ENCODE assay signal across 22 cellular contexts in genomic region chr6:1110164-1110563, GRCh38.
A peak's percentile ranks its signal among the peaks of the same experiment; 100 is the strongest.
DNase-seq lines count a peak whose midpoint lies in the region; ATAC-seq and TF ChIP-seq lines count a peak whose summit lies in the region.
"Had no signal": no experiment of that assay in that cellular context is flagged by ENCODE, and none has a peak within 500 bp of the region (broad histone marks: within the 10 kb centered on the region; RNA-seq: fewer than 3 reads in every experiment).

No MANE protein-coding gene starts in this region.

- TF ChIP-seq CTCF in NB4 (IDR thresholded peaks at IDR 0.05; ENCODE audit: low read depth, low read length) = no peak

- peak; percentile 74 for DNase-seq in NCI-H82 (lab: John Stamatoyannopoulos, UW)
- no peak for DNase-seq in NCI-H82 treated with DMSO at 0.1 percent for 48 hours (lab: John Stamatoyannopoulos, UW; ENCODE audit: unreplicated experiment)
- DNase-seq in NB4 (ENCODE audit: low read depth) = peak; percentile 28
- no peak for DNase-seq in epithelial cell of prostate (ENCODE audit: low read depth, low spot score)
- DNase-seq in kidney tubule cell (ENCODE audit: low spot score) = no peak
- no peak for DNase-seq in germinal center (ENCODE audit: low spot score)
- DNase-seq in HK-2 (ENCODE audit: unreplicated experiment) = no peak
- DNase-seq: 8988T; activated CD4-positive, alpha-beta T cell treated with anti-CD3 and anti-CD28 coated beads for 48 hours; activated CD8-positive, alpha-beta memory T cell treated with anti-CD3 and anti-CD28 coated beads, Interleukin-2, amount 50 U/mL, for 4 hours; activated effector memory CD4-positive, alpha-beta T cell treated with Interleukin-2 at 50 U/mL for 16 hours; gastrocnemius medialis; kidney glomerular epithelial cell; mesendoderm; MM.1S; naive thymus-derived CD4-positive, alpha-beta T cell; ovary; RPMI8226; sigmoid colon; stimulated activated naive CD8-positive, alpha-beta T cell treated with anti-CD3 and anti-CD28 coated beads, Interleukin-15, Interleukin-2, amounts not matched to agents 100 U/mL and 50 U/mL, for 24 hours had no signal

- ATAC-seq in GM19328 (IDR thresholded peaks at IDR 0.05; ENCODE audit: unreplicated experiment) = no peak
- ATAC-seq: gastrocnemius medialis; naive thymus-derived CD4-positive, alpha-beta T cell; stimulated activated naive CD8-positive, alpha-beta T cell treated with anti-CD3 and anti-CD28 coated beads, Interleukin-15, Interleukin-2, amounts not matched to agents 100 U/mL and 50 U/mL, for 24 hours had no signal

- H3K27ac ChIP-seq in epithelial cell of prostate = peak overlapping the region; percentile 66
- H3K27ac ChIP-seq: BLaER1 treated with 17β-estradiol and CSF1 and Interleukin-3, amounts not matched to agents 10 nM and 100 nM; gastrocnemius medialis; ovary; sigmoid colon had no signal

- no peak overlapping the region for H3K4me3 ChIP-seq in NB4 (ENCODE audit: low read depth, low read length)
- H3K4me3 ChIP-seq: BLaER1 treated with 17β-estradiol and CSF1 and Interleukin-3, amounts not matched to agents 10 nM and 100 nM; gastrocnemius medialis; ovary; sigmoid colon had no signal

- no peak for TF ChIP-seq POLR2A in NB4 (IDR thresholded peaks at IDR 0.05; ENCODE audit: extremely low read depth, insufficient read length)

Comparison
In these comparisons a context has a peak if more than half of its experiments do, and no peak if none do; other contexts are left out.
1. DNase-seq: peak in NCI-H82 (single experiment) and NB4 (single experiment); none in NCI-H82 treated with DMSO at 0.1 percent for 48 hours (single experiment), epithelial cell of prostate (single experiment), kidney tubule cell (single experiment), germinal center (single experiment) and HK-2 (single experiment).